22 cellular contexts compared by ENCODE assay signal in genomic region chr1:217363319-217363718, GRCh38.
DNase-seq lines count a peak whose midpoint lies in the region; ATAC-seq, FAIRE-seq and TF ChIP-seq lines count a peak whose summit lies in the region.
"Had no signal": no experiment of that assay in that cellular context is flagged by ENCODE, and none has a peak within 500 bp of the region (broad histone marks: within the 10 kb centered on the region; RNA-seq: fewer than 3 reads in every experiment).

No MANE protein-coding gene starts in this region.

- 44 to 56% methylated on average over 4 of the region's 4 CpGs for WGBS in upper lobe of left lung, 2 donors

- H3K4me1 ChIP-seq in Karpas-422 (ENCODE audit: low read length) (peaks cover 64% of the 10 kb centered on the region), upper lobe of left lung (no peaks in the 10 kb centered on the region)
- H3K4me1 ChIP-seq: psoas muscle, uterus had no signal

- H3K9me2 ChIP-seq in Karpas-422 (replicated peaks; ENCODE audit: insufficient read depth, low read length): no peaks in the 10 kb centered on the region

- peak overlapping the region; percentile 76 for H2AFZ ChIP-seq in Karpas-422 (ENCODE audit: low read length)

- H4K20me1 ChIP-seq in Karpas-422 (ENCODE audit: insufficient read depth, low read depth, low read length): no peaks in the 10 kb centered on the region

- peak; percentile 48 for DNase-seq in EL
- DNase-seq in Karpas-422: no peak
- DNase-seq in bronchial epithelial cell (ENCODE audit: low read depth): peak; percentile 74
- peak; percentile 53 for DNase-seq in renal cortical epithelial cell (ENCODE audit: low read depth)
- no peak for DNase-seq in upper lobe of left lung
- DNase-seq in COLO668 (lab: John Stamatoyannopoulos, UW; ENCODE audit: unreplicated experiment): no peak
- DNase-seq in NCI-H2227 (lab: John Stamatoyannopoulos, UW; ENCODE audit: unreplicated experiment): no peak
- no peak for DNase-seq in middle frontal gyrus (ENCODE audit: extremely low spot score, low spot score)
- DNase-seq: ACHN; activated CD4-positive, alpha-beta T cell treated with anti-CD3 and anti-CD28 coated beads, Interleukin-2, amount 10 ng/mL, durations not matched to agents 7 days and 5 days; anterior cingulate cortex; C1 segment of cervical spinal cord; head of caudate nucleus; NCI-H1105; NCI-H2029 treated with DMSO at 0.1 percent for 48 hours; NCI-H226; NCI-H774; psoas muscle; stimulated activated CD4-positive, alpha-beta T cell treated with anti-CD3 and anti-CD28 coated beads, Interleukin-4, amount 100 ng/mL, for 1 hour; stimulated activated naive CD4-positive, alpha-beta T cell; uterus had no signal

- peak overlapping the region; percentile 81 for H3K4me2 ChIP-seq in Karpas-422 (ENCODE audit: low read depth, low read length, poor library complexity, severe bottlenecking)

- H3K27ac ChIP-seq in Karpas-422 (ENCODE audit: low read length) (no peak overlapping the region), upper lobe of left lung (no peak overlapping the region)
- H3K27ac ChIP-seq: psoas muscle, uterus, VCaP had no signal

- H3K27me3 ChIP-seq in Karpas-422 (ENCODE audit: low read length) (no peaks in the 10 kb centered on the region), bronchial epithelial cell (ENCODE audit: control insufficient read depth, insufficient read depth, low read length) (no peaks in the 10 kb centered on the region), upper lobe of left lung (no peaks in the 10 kb centered on the region)
- H3K27me3 ChIP-seq: uterus had no signal

- H3K9me3 ChIP-seq in Karpas-422 (ENCODE audit: low read length): no peaks in the 10 kb centered on the region
- no peaks in the 10 kb centered on the region for H3K9me3 ChIP-seq in upper lobe of left lung
- H3K9me3 ChIP-seq: psoas muscle, uterus had no signal

- FAIRE-seq in bronchial epithelial cell (lab: Jason Lieb, UNC): no peak

- no peaks in the 10 kb centered on the region for H3K36me3 ChIP-seq in Karpas-422 (ENCODE audit: insufficient read depth, low read length)
- no peaks in the 10 kb centered on the region for H3K36me3 ChIP-seq in bronchial epithelial cell (ENCODE audit: control insufficient read depth, insufficient read depth, low read length)
- H3K36me3 ChIP-seq in upper lobe of left lung: no peaks in the 10 kb centered on the region
- H3K36me3 ChIP-seq: uterus had no signal

- H3K79me2 ChIP-seq in Karpas-422 (ENCODE audit: low read length): no peaks in the 10 kb centered on the region

- no peak overlapping the region for H3K9ac ChIP-seq in Karpas-422 (ENCODE audit: low read length)

- TF ChIP-seq EP300 in upper lobe of left lung (IDR thresholded peaks at IDR 0.05): no peak

- H3K4me3 ChIP-seq in Karpas-422 (ENCODE audit: low read length) (no peak overlapping the region), bronchial epithelial cell (ENCODE audit: low read depth, low read length) (no peak overlapping the region), upper lobe of left lung (no peak overlapping the region)
- H3K4me3 ChIP-seq: psoas muscle, uterus had no signal

- ATAC-seq in upper lobe of left lung (ENCODE audit: low FRiP score in 2 of 2): no peak
- ATAC-seq: psoas muscle had no signal

- no peak for TF ChIP-seq POLR2A in upper lobe of left lung (IDR thresholded peaks at IDR 0.05)

- TF ChIP-seq CTCF in bronchial epithelial cell (IDR thresholded peaks at IDR 0.05; ENCODE audit: insufficient read depth, low read length, severe bottlenecking): no peak
- no peak for TF ChIP-seq CTCF in upper lobe of left lung (IDR thresholded peaks at IDR 0.05)

Comparison
In these comparisons a context has a peak if more than half of its experiments do, and no peak if none do; other contexts are left out.
1. DNase-seq: peak in EL (single experiment), bronchial epithelial cell (single experiment) and renal cortical epithelial cell (single experiment); none in Karpas-422 (single experiment), upper lobe of left lung (0 of 2), COLO668 (single experiment), NCI-H2227 (single experiment) and middle frontal gyrus (single experiment).